ENCODE assay signal across 9 cellular contexts in the genomic region with DNA sequence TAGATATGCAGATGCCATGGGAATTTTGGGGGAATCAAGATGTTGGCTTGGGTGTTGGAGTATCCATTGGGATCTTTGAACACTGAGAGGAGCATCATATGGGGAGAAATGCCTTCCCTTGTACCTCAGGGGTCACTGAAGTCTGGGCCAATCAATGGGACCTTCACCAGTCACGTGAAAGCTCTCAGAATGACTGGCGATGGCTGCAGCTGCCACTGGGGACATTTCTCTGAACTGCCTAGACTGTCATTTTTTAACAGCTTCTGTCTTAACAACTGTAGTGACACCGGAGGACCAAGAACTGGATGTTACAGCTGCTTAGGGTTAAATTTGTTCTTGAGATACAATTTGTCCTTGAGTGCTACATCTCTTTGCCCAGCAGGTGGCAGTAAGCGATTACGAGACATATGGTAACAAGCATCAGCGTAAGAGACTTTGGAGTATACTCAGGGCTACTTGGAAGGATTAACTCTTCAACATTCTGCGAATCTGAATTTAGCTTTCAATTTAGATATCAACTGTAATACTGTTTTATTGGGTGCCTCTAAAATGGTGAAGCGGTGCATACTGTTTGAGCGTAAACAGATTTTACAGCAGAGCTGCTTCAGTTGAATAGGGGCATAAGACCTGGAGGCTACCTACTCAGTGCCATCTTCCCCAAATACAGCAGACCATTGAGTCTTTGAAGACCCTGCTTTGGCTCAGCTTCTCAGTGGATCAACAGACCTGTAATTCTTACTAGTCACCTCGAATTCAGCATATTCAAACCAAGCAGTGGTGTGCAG. TPM values are rescaled to one million over a fixed set of nuclear protein-coding genes. Genes with fewer than 3 reads are reported as not detected.
A peak's percentile ranks its signal among the peaks of the same experiment; 100 is the strongest.
DNase-seq lines count a peak whose midpoint lies in the region; ATAC-seq and TF ChIP-seq lines count a peak whose summit lies in the region.
"Had no signal": no experiment of that assay in that cellular context is flagged by ENCODE, and none has a peak within 500 bp of the region (broad histone marks: within the 10 kb centered on the region; RNA-seq: fewer than 3 reads in every experiment).

No MANE protein-coding gene starts in this region.

- peak; percentile 60 for ATAC-seq in CD4-positive, alpha-beta T cell (ENCODE audit: poor library complexity)
- ATAC-seq in GM18909 (IDR thresholded peaks at IDR 0.05; ENCODE audit: poor library complexity, unreplicated experiment) (peak; percentile 81), HG03175 (IDR thresholded peaks at IDR 0.05; ENCODE audit: unreplicated experiment) (peak; percentile 77), natural killer cell (peak; percentile 63 to 73 (median 69))

- no peaks in the 10 kb centered on the region for H3K9me3 ChIP-seq in CD4-positive, alpha-beta T cell (ENCODE audit: control insufficient read depth, low read length)
- H3K9me3 ChIP-seq in esophagus muscularis mucosa: no peaks in the 10 kb centered on the region

- DNase-seq in CD4-positive, alpha-beta T cell: peak in 9 of 10 experiments; percentile 5 to 36 (median 13)
- DNase-seq in NCI-H774 (lab: John Stamatoyannopoulos, UW) (peak; percentile 54), esophagus muscularis mucosa (ENCODE audit: extremely low spot score) (no peak), natural killer cell (no peak), stromal cell of bone marrow (ENCODE audit: low read depth) (peak; percentile 63)
- peak; percentile 43 for DNase-seq in activated CD8-positive, alpha-beta memory T cell treated with anti-CD3 and anti-CD28 coated beads, Interleukin-2, amount 50 U/mL, for 4 hours

- H3K4me3 ChIP-seq in esophagus muscularis mucosa: no peak overlapping the region

- whole genome bisulfite sequencing in esophagus muscularis mucosa: 33% methylated on average over 10 of the region's 10 CpGs

- no peak for TF ChIP-seq POLR2A in esophagus muscularis mucosa (IDR thresholded peaks at IDR 0.05; ENCODE audit: low read depth)

- no peak for TF ChIP-seq EP300 in esophagus muscularis mucosa (IDR thresholded peaks at IDR 0.05)

- no peak overlapping the region for H3K4me3 Mint-ChIP-seq in CD4-positive, alpha-beta T cell
- H3K4me3 Mint-ChIP-seq in natural killer cell: no peak overlapping the region

- peaks cover 0 to 8% (median 6%) of the 10 kb centered on the region in 4 donors for H3K4me1 ChIP-seq in esophagus muscularis mucosa

- no peaks in the 10 kb centered on the region for H3K36me3 Mint-ChIP-seq in CD4-positive, alpha-beta T cell (ENCODE audit: low read depth)
- no peaks in the 10 kb centered on the region for H3K36me3 Mint-ChIP-seq in natural killer cell

- no peak overlapping the region for H3K27ac ChIP-seq in CD4-positive, alpha-beta T cell (ENCODE audit: low read depth, low read length)
- no peak overlapping the region for H3K27ac ChIP-seq in esophagus muscularis mucosa (replicated peaks in 1 of 4)

- POLR2A ChIA-PET in CD4-positive, alpha-beta T cell (lab: Charles Lee): no interaction called here

- peaks cover 6% of the 10 kb centered on the region for H3K4me1 Mint-ChIP-seq in CD4-positive, alpha-beta T cell (ENCODE audit: low read depth)
- peaks cover 11 to 18% of the 10 kb centered on the region in 2 donors for H3K4me1 Mint-ChIP-seq in natural killer cell

- H3K9me3 Mint-ChIP-seq in CD4-positive, alpha-beta T cell: no peaks in the 10 kb centered on the region
- H3K9me3 Mint-ChIP-seq in natural killer cell: no peaks in the 10 kb centered on the region

- H3K27me3 ChIP-seq in CD4-positive, alpha-beta T cell (ENCODE audit: control insufficient read depth, insufficient read depth, low read length): peaks cover 23% of the 10 kb centered on the region
- peaks cover 0 to 2% (median 0%) of the 10 kb centered on the region in 4 donors for H3K27me3 ChIP-seq in esophagus muscularis mucosa

- H3K27me3 Mint-ChIP-seq in CD4-positive, alpha-beta T cell: peaks cover 84% of the 10 kb centered on the region
- peaks cover 33 to 74% of the 10 kb centered on the region in 2 donors for H3K27me3 Mint-ChIP-seq in natural killer cell (ENCODE audit: low read depth in 2 of 2)

- no peaks in the 10 kb centered on the region for H3K36me3 ChIP-seq in esophagus muscularis mucosa

- CTCF ChIA-PET in CD4-positive, alpha-beta T cell (lab: Charles Lee): interaction anchor here (0.5 to 1.5 kb wide), 3 partner anchors 10 to 1030 kb away, joined by 3 to 9 read pairs (median 3); no protein-coding TSS in a partner anchor

- intact Hi-C loops in CD4-positive, alpha-beta T cell (cut with DNase I, micrococcal nuclease): loop anchor here (10.0 kb wide), 2 partner anchors 220 to 570 kb away; no protein-coding TSS in a partner anchor
- intact Hi-C loops in esophagus muscularis mucosa (cut with DNase I) (loop anchor here (5.0 to 10.0 kb wide), 2 partner anchors 223 to 570 kb away; no protein-coding TSS in a partner anchor), natural killer cell (cut with micrococcal nuclease) (no loop called here)

- no peak overlapping the region for H3K27ac Mint-ChIP-seq in CD4-positive, alpha-beta T cell
- no peak overlapping the region for H3K27ac Mint-ChIP-seq in natural killer cell

- peak; percentile 79 for TF ChIP-seq CTCF in CD4-positive, alpha-beta T cell (IDR thresholded peaks at IDR 0.05)
- peak; percentile 83 to 87 (median 86) for TF ChIP-seq CTCF in esophagus muscularis mucosa (IDR thresholded peaks at IDR 0.05)
- TF ChIP-seq CTCF in natural killer cell (IDR thresholded peaks at IDR 0.05): peak; percentile 62

RNA-seq across cellular contexts. Expression of a gene that starts 36.0 kb away (rescaled TPM):
- total RNA-seq in CD4-positive, alpha-beta T cell: under 1 TPM in 1 of 2 experiments, not detected in 1; 0.11 TPM
- total RNA-seq in esophagus muscularis mucosa: 100 to 1,000 TPM; 418 to 749 (median 509) TPM
- total RNA-seq in natural killer cell: not detected
- total RNA-seq: T-helper 2 cell treated with Interferon-gamma antibody and Interleukin-4, amounts not matched to agents 100 ng/mL and 5 ng/mL, for 36 hours had no signal

Comparison
In these comparisons a context has a peak if more than half of its experiments do, and no peak if none do; other contexts are left out.
1. DNase-seq: peak in CD4-positive, alpha-beta T cell (9 of 10), NCI-H774 (single experiment), activated CD8-positive, alpha-beta memory T cell treated with anti-CD3 and anti-CD28 coated beads, Interleukin-2, amount 50 U/mL, for 4 hours (single experiment) and stromal cell of bone marrow (single experiment); none in esophagus muscularis mucosa (single experiment) and natural killer cell (single experiment).
2. RNA of a gene that starts 36.0 kb away (total RNA-seq): 418 to 749 TPM in esophagus muscularis mucosa; 0.11 TPM in CD4-positive, alpha-beta T cell and not detected in natural killer cell; every median in the first group is over 100 times any median in the second.
3. Peak in every context shown above with its lines, with median percentiles within 50 percentile points of each other: ATAC-seq and CTCF ChIP-seq.